Comparison of ENCODE assay signal across 27 cellular contexts in genomic region chr19:40472516-40472915, GRCh38. TPM values are rescaled to one million over a fixed set of nuclear protein-coding genes. Genes with fewer than 3 reads are reported as not detected.
"Had no signal": no experiment of that assay in that cellular context is flagged by ENCODE, and none has a peak within 500 bp of the region (broad histone marks: within the 10 kb centered on the region; RNA-seq: fewer than 3 reads in every experiment).

No MANE protein-coding gene starts in this region.

- H3K9me3 ChIP-seq: colonic mucosa, esophagus muscularis mucosa, esophagus squamous epithelium, gastrocnemius medialis, gastroesophageal sphincter, heart right ventricle had no signal

- DNase-seq: colonic mucosa; cortex of kidney; dermis blood vessel endothelial cell; dorsolateral prefrontal cortex; effector CD4-positive, alpha-beta T cell; effector CD8-positive, alpha-beta T cell; effector memory CD4-positive, alpha-beta T cell; effector memory CD8-positive, alpha-beta T cell; endodermal cell; erythroblast; esophagus squamous epithelium; foreskin fibroblast; foreskin keratinocyte; foreskin melanocyte; gastrocnemius medialis; glutamatergic neuron; head of caudate nucleus; heart right ventricle had no signal

- ATAC-seq: effector memory CD8-positive, alpha-beta T cell; esophagus mucosa; foreskin keratinocyte; gastrocnemius medialis; gastroesophageal sphincter; heart right ventricle had no signal

- H3K4me1 ChIP-seq: colonic mucosa, foreskin keratinocyte had no signal

- FAIRE-seq: colon, endometrium, endothelial cell of umbilical vein, frontal cortex had no signal

- H3K27me3 ChIP-seq: dorsolateral prefrontal cortex, esophagus muscularis mucosa, gastrocnemius medialis, gastroesophageal sphincter had no signal

- H3K27ac ChIP-seq: colonic mucosa, coronary artery, dorsolateral prefrontal cortex, epithelial cell of prostate, esophagus muscularis mucosa, esophagus squamous epithelium, foreskin keratinocyte, gastrocnemius medialis, gastroesophageal sphincter, heart right ventricle had no signal

- H3K4me3 ChIP-seq: colonic mucosa, coronary artery, dorsolateral prefrontal cortex, esophagus muscularis mucosa, esophagus squamous epithelium, gastrocnemius medialis, gastroesophageal sphincter, heart right ventricle had no signal

- H3K36me3 ChIP-seq: colonic mucosa, esophagus muscularis mucosa, esophagus squamous epithelium, gastrocnemius medialis, heart right ventricle had no signal

RNA-seq across cellular contexts. Expression of gene SPTBN4, which starts 5.7 kb away (rescaled TPM):
- total RNA-seq: endothelial cell of umbilical vein had no signal
